Comparison of ENCODE assay signal across 9 cellular contexts in the genomic region with DNA sequence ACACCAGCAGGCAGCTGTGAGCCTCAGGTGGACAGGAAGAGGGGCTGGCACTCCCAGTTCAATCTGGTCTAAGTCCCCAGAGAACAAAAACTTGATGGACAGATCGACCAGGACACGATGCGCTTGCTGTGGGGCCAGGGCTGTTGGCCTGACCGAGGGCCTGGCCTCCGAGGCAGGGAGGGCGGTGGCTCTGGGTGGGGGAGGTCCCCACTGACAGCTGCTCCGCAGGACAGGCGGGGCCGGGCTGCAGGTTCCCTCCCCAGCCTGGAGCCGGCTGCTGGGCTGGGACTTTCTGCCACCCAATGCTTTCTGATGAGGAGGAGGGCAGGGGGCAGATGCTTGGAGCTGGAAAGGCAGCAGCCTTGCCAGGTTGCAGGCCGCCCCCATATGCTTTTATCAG. TPM values are rescaled to one million over a fixed set of nuclear protein-coding genes. Genes with fewer than 3 reads are reported as not detected.
"Had no signal": no experiment of that assay in that cellular context is flagged by ENCODE, and none has a peak within 500 bp of the region (broad histone marks: within the 10 kb centered on the region; RNA-seq: fewer than 3 reads in every experiment).

No MANE protein-coding gene starts in this region.

- H3K4me1 Mint-ChIP-seq: IgD-negative memory B cell had no signal

- H3K4me3 Mint-ChIP-seq: GM23338, H9, HFFc6, IgD-negative memory B cell had no signal

- H3K36me3 Mint-ChIP-seq: IgD-negative memory B cell had no signal

- H3K4me3 ChIP-seq: GM23338 had no signal

- H2AFZ ChIP-seq: GM23338 had no signal

- DNase-seq: H9, HFFc6, KBM-7 had no signal

- H3K27ac ChIP-seq: HL-60, KMS-11 had no signal

- ATAC-seq: GM23338, HepG2 had no signal

- H3K9me3 Mint-ChIP-seq: GM23338, H9, IgD-negative memory B cell had no signal

- H3K27ac Mint-ChIP-seq: GM23338, HFFc6, IgD-negative memory B cell had no signal

- H3K4me2 ChIP-seq: GM23338, KMS-11 had no signal

- H3K9ac ChIP-seq: KMS-11 had no signal

RNA-seq across cellular contexts. Expression of a gene that starts 37.3 kb away (rescaled TPM):
- total RNA-seq: HepG2, HFFc6, HT1080 had no signal
- polyA plus RNA-seq: HepG2, IgD-negative memory B cell had no signal
